In the genomic region with DNA sequence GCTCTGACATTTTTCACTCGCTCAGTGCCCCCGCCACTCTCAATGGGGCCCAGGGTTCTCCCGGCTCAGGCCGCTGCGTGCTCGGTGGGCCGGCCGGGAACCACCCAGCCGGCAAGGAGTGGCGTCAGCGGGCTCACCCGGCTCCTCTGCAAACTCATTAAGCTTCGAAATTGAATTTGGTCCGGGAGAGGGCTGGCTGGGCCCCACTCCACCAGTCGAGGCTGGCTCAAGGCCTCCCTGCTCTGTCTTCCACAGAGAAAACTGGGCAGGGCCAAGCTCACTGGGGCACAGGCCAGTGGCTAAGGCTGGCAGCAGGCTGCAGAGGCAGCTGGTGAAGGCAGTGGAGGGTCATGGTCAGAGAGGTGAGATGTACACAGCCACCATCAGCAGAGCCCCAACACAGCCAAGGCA, we compare ENCODE assay signal across 17 cellular contexts.
DNase-seq lines count a peak whose midpoint lies in the region; ATAC-seq lines count a peak whose summit lies in the region.
"Had no signal": no experiment of that assay in that cellular context is flagged by ENCODE, and none has a peak within 500 bp of the region (broad histone marks: within the 10 kb centered on the region; RNA-seq: fewer than 3 reads in every experiment).

No MANE protein-coding gene starts in this region.

- H3K27me3 ChIP-seq in H7 (ENCODE audit: control insufficient read depth, insufficient read depth, low read length): peaks cover 15% of the 10 kb centered on the region
- no peaks in the 10 kb centered on the region for H3K27me3 ChIP-seq in mesendoderm (ENCODE audit: insufficient read depth, low read length, poor library complexity)

- H3K79me1 ChIP-seq in mesendoderm (ENCODE audit: low read length): no peaks in the 10 kb centered on the region

- H3K9me3 Mint-ChIP-seq in stimulated activated memory B cell treated with anti-CD40 and anti-IgM and Interleukin-4, amounts not matched to agents 10 μg/mL and 1 μg/mL and 100 μg/mL, for 72 hours: no peaks in the 10 kb centered on the region

- no peak overlapping the region for H3K9ac ChIP-seq in mesendoderm (ENCODE audit: low read length)

- peak overlapping the region; percentile 54 for H3K56ac ChIP-seq in mesendoderm (ENCODE audit: low read length)

- no peak overlapping the region for H2AK5ac ChIP-seq in mesendoderm (ENCODE audit: low read length)

- H3K36me3 Mint-ChIP-seq in stimulated activated memory B cell treated with anti-CD40 and anti-IgM and Interleukin-4, amounts not matched to agents 10 μg/mL and 1 μg/mL and 100 μg/mL, for 72 hours: no peaks in the 10 kb centered on the region

- H3K27me3 Mint-ChIP-seq in stimulated activated memory B cell treated with anti-CD40 and anti-IgM and Interleukin-4, amounts not matched to agents 10 μg/mL and 1 μg/mL and 100 μg/mL, for 72 hours: peaks cover 81% of the 10 kb centered on the region

- H3K4me1 Mint-ChIP-seq in stimulated activated memory B cell treated with anti-CD40 and anti-IgM and Interleukin-4, amounts not matched to agents 10 μg/mL and 1 μg/mL and 100 μg/mL, for 72 hours: no peaks in the 10 kb centered on the region
- H3K4me1 Mint-ChIP-seq: B cell had no signal

- no peak overlapping the region for H4K8ac ChIP-seq in mesendoderm (ENCODE audit: low read depth, low read length)

- no peak overlapping the region for H3K4me2 ChIP-seq in mesendoderm (ENCODE audit: low read length)

- H3K79me2 ChIP-seq in mesendoderm (ENCODE audit: control insufficient read depth, insufficient read depth, low read length): no peaks in the 10 kb centered on the region

- no CpG with 5 or more reads among the region's 15 CpGs for WGBS in mesendoderm (ENCODE audit: extremely low coverage, insufficient coverage, low lambda C conversion rate)

- ATAC-seq in stimulated activated memory B cell treated with anti-CD40 and anti-IgM and Interleukin-4, amounts not matched to agents 10 μg/mL and 1 μg/mL and 100 μg/mL, for 72 hours: peak; percentile 17

- no peak overlapping the region for H2BK15ac ChIP-seq in mesendoderm (replicated peaks; ENCODE audit: low read depth)

- H3K4me1 ChIP-seq in mesendoderm (ENCODE audit: control insufficient read depth, low read depth, low read length): peaks cover 19% of the 10 kb centered on the region

- no peaks in the 10 kb centered on the region for H3K36me3 ChIP-seq in H7 (replicated peaks; ENCODE audit: control insufficient read depth, insufficient read depth, low read length)
- no peaks in the 10 kb centered on the region for H3K36me3 ChIP-seq in mesendoderm (ENCODE audit: control insufficient read depth, insufficient read depth, low read length)

- H3K18ac ChIP-seq in mesendoderm (ENCODE audit: low read length): no peak overlapping the region

- no peak overlapping the region for H2BK120ac ChIP-seq in mesendoderm (ENCODE audit: low read depth, low read length)

- no peak overlapping the region for H4K5ac ChIP-seq in mesendoderm (ENCODE audit: low read length)

- no peak overlapping the region for H3K23ac ChIP-seq in mesendoderm (ENCODE audit: low read length)

- DNase-seq in H7 (peak; percentile 81), anterior cingulate cortex (lab: John Stamatoyannopoulos, UW) (peak in 30 of 58 donors; percentile 4 to 52 (median 20)), mesendoderm (no peak), D341Med (ENCODE audit: low spot score) (no peak), T-helper 9 cell (no peak)
- no peak for DNase-seq in stimulated activated naive CD4-positive, alpha-beta T cell (lab: John Stamatoyannopoulos, UW)
- DNase-seq: ACHN, DMS153, EL, IMR-90, Kasumi-1, NCI-H1105 treated with DMSO at 0.1 percent for 48 hours, NCI-H187, NCI-H2171, NCI-H524 had no signal

- no peak overlapping the region for H3K4ac ChIP-seq in mesendoderm (ENCODE audit: low read depth, low read length)

- no peak overlapping the region for H3K27ac Mint-ChIP-seq in stimulated activated memory B cell treated with anti-CD40 and anti-IgM and Interleukin-4, amounts not matched to agents 10 μg/mL and 1 μg/mL and 100 μg/mL, for 72 hours
- H3K27ac Mint-ChIP-seq: B cell had no signal

- H3K27ac ChIP-seq in mesendoderm (ENCODE audit: low read depth, low read length): no peak overlapping the region

- no peak overlapping the region for H3K4me3 Mint-ChIP-seq in stimulated activated memory B cell treated with anti-CD40 and anti-IgM and Interleukin-4, amounts not matched to agents 10 μg/mL and 1 μg/mL and 100 μg/mL, for 72 hours
- H3K4me3 Mint-ChIP-seq: B cell had no signal

- H2BK5ac ChIP-seq in mesendoderm (ENCODE audit: low read length): peak overlapping the region; percentile 10

- H3K4me3 ChIP-seq in H7 (ENCODE audit: insufficient read depth, low read depth, low read length) (no peak overlapping the region), mesendoderm (ENCODE audit: low read length) (no peak overlapping the region)

Comparison
In these comparisons a context has a peak if more than half of its experiments do, and no peak if none do; other contexts are left out.
1. DNase-seq: peak in H7 (single experiment) and anterior cingulate cortex (30 of 58); none in mesendoderm (single experiment), D341Med (single experiment), T-helper 9 cell (single experiment) and stimulated activated naive CD4-positive, alpha-beta T cell (0 of 6).